ENCODE assay signal across 13 cellular contexts in genomic region chr12:50252977-50253376, GRCh38.
"Had no signal": no experiment of that assay in that cellular context is flagged by ENCODE, and none has a peak within 500 bp of the region (broad histone marks: within the 10 kb centered on the region; RNA-seq: fewer than 3 reads in every experiment).

No MANE protein-coding gene starts in this region.

- H3K27ac ChIP-seq: esophagus muscularis mucosa, right lobe of liver had no signal

- H3K27ac Mint-ChIP-seq: activated CD4-positive, alpha-beta T cell treated with anti-CD3 and anti-CD28 coated beads, Interleukin-2, amount 10 ng/mL, durations not matched to agents 7 days and 5 days; activated naive CD4-positive, alpha-beta T cell treated with anti-CD3 and anti-CD28 coated beads, Interleukin-2, amount 50 U/mL, for 24 hours; memory B cell; stimulated activated naive CD8-positive, alpha-beta T cell treated with anti-CD3 and anti-CD28 coated beads, Interleukin-15, amount 100 ng/mL, for 72 hours; WTC11 had no signal

- ATAC-seq: left ventricle myocardium superior; right lobe of liver; stimulated activated naive CD8-positive, alpha-beta T cell treated with anti-CD3 and anti-CD28 coated beads, Interleukin-15, amount 100 ng/mL, for 72 hours; WTC11 had no signal

- H3K4me3 ChIP-seq: esophagus muscularis mucosa, right lobe of liver had no signal

- DNase-seq: activated CD4-positive, alpha-beta T cell treated with anti-CD3 and anti-CD28 coated beads, Interleukin-2, amount 10 ng/mL, durations not matched to agents 7 days and 5 days; activated effector memory CD4-positive, alpha-beta T cell treated with anti-CD3 and anti-CD28 coated beads, Interleukin-2, amount 50 U/mL, for 16 hours; amniotic stem cell; caudate nucleus; hippocampal formation; kidney; left ventricle myocardium superior; right lobe of liver; stimulated activated naive CD8-positive, alpha-beta T cell treated with anti-CD3 and anti-CD28 coated beads, Interleukin-15, amount 100 ng/mL, for 72 hours had no signal

- H3K36me3 Mint-ChIP-seq: WTC11 had no signal

- H3K9me3 ChIP-seq: esophagus muscularis mucosa, right lobe of liver had no signal

- H3K36me3 ChIP-seq: right lobe of liver had no signal

- H3K4me3 Mint-ChIP-seq: activated CD4-positive, alpha-beta T cell treated with anti-CD3 and anti-CD28 coated beads, Interleukin-2, amount 10 ng/mL, durations not matched to agents 7 days and 5 days; activated naive CD4-positive, alpha-beta T cell treated with anti-CD3 and anti-CD28 coated beads, Interleukin-2, amount 50 U/mL, for 24 hours; memory B cell; stimulated activated naive CD8-positive, alpha-beta T cell treated with anti-CD3 and anti-CD28 coated beads, Interleukin-15, amount 100 ng/mL, for 72 hours; WTC11 had no signal

- H3K9me3 Mint-ChIP-seq: activated CD4-positive, alpha-beta T cell treated with anti-CD3 and anti-CD28 coated beads, Interleukin-2, amount 10 ng/mL, durations not matched to agents 7 days and 5 days; activated naive CD4-positive, alpha-beta T cell treated with anti-CD3 and anti-CD28 coated beads, Interleukin-2, amount 50 U/mL, for 24 hours; memory B cell; stimulated activated naive CD8-positive, alpha-beta T cell treated with anti-CD3 and anti-CD28 coated beads, Interleukin-15, amount 100 ng/mL, for 72 hours; WTC11 had no signal

- H3K27me3 ChIP-seq: esophagus muscularis mucosa, right lobe of liver had no signal

- H3K27me3 Mint-ChIP-seq: activated CD4-positive, alpha-beta T cell treated with anti-CD3 and anti-CD28 coated beads, Interleukin-2, amount 10 ng/mL, durations not matched to agents 7 days and 5 days; activated naive CD4-positive, alpha-beta T cell treated with anti-CD3 and anti-CD28 coated beads, Interleukin-2, amount 50 U/mL, for 24 hours; memory B cell; stimulated activated naive CD8-positive, alpha-beta T cell treated with anti-CD3 and anti-CD28 coated beads, Interleukin-15, amount 100 ng/mL, for 72 hours had no signal
